ENCODE assay signal across 2 cellular contexts in genomic region chr7:76390092-76390491, GRCh38.
TF ChIP-seq lines count a peak whose summit lies in the region.

No MANE protein-coding gene starts in this region.

TF ChIP-seq in HepG2, 621 proteins besides CTCF, POLR2A, EP300 and RAD21:
- TF ChIP-seq HNRNPL (IDR thresholded peaks at IDR 0.05; ENCODE audit: low read depth, low read length) (0 out of 2 replicates have a peak, but pooled peaks have one; percentile 24), AGO2 (optimal IDR thresholded peaks at IDR 0.05; ENCODE audit: low read depth, low read length) (peak; percentile 35), TFE3 (CRISPR knock-in tag; IDR thresholded peaks at IDR 0.05) (no peak), RBFOX2 (IDR thresholded peaks at IDR 0.05; ENCODE audit: low read depth, low read length) (0 out of 2 replicates have a peak, but pooled peaks have one; percentile 19)

TF ChIP-seq in WTC11, 78 proteins besides CTCF, POLR2A, EP300 and RAD21:
- 0 out of 2 replicates have a peak, but pooled peaks have one; percentile 52 for TF ChIP-seq TCF7 (CRISPR knock-in tag; IDR thresholded peaks at IDR 0.05; ENCODE audit: low read depth)
- TF ChIP-seq FOXK1 (CRISPR knock-in tag; IDR thresholded peaks at IDR 0.05), result no peak
- TF ChIP-seq ZNF263 (CRISPR knock-in tag; IDR thresholded peaks at IDR 0.05; ENCODE audit: low read depth), result no peak
